In genomic region chr2:64233396-64233922, GRCh38 we compare ENCODE assay signal across 21 cellular contexts.
DNase-seq lines count a peak whose midpoint lies in the region; ATAC-seq and TF ChIP-seq lines count a peak whose summit lies in the region.
"Had no signal": no experiment of that assay in that cellular context is flagged by ENCODE, and none has a peak within 500 bp of the region (broad histone marks: within the 10 kb centered on the region; RNA-seq: fewer than 3 reads in every experiment).

No MANE protein-coding gene starts in this region.

- no peak overlapping the region for H3K4me3 Mint-ChIP-seq in activated CD4-positive, alpha-beta T cell treated with anti-CD3 and anti-CD28 coated beads for 36 hours
- H3K4me3 Mint-ChIP-seq in mesothelial cell of epicardium (no peak overlapping the region), type B pancreatic cell (peak overlapping the region; percentile 37)
- H3K4me3 Mint-ChIP-seq: GM23338 had no signal

- no peak for DNase-seq in activated CD4-positive, alpha-beta T cell treated with anti-CD3 and anti-CD28 coated beads for 36 hours
- no peak for DNase-seq in activated CD4-positive, alpha-beta T cell treated with anti-CD3 and anti-CD28 coated beads for 1 hour
- DNase-seq in choroid plexus epithelial cell (ENCODE audit: low read depth) (peak; percentile 18), mesothelial cell of epicardium (ENCODE audit: low spot score in 2 of 2, unreplicated experiment in 2 of 2) (no peak), type B pancreatic cell (ENCODE audit: extremely low spot score, unreplicated experiment) (no peak), NCI-H187 (lab: John Stamatoyannopoulos, UW) (no peak), inferior parietal cortex (ENCODE audit: extremely low spot score) (no peak), NCI-H1105 (lab: John Stamatoyannopoulos, UW) (no peak)
- DNase-seq: 8988T; Caco-2; HCEC 1CT; Kasumi-1; MG63; NCI-H1048; NCI-H1436 treated with DMSO at 0.1 percent for 48 hours; NCI-H2081; NCI-H510A; NCI-H748 treated with DMSO at 0.1 percent for 48 hours; NK-92 treated with Interleukin-12 subunit alpha and Interleukin-12 subunit beta, amount 100 ng/mL, for 24 hours; Peyer's patch had no signal

- H3K4me3 ChIP-seq in choroid plexus epithelial cell (ENCODE audit: low read depth, low read length) = no peak overlapping the region
- H3K4me3 ChIP-seq: GM23338, MG63, Peyer's patch had no signal

- TF ChIP-seq CTCF in choroid plexus epithelial cell (conservative IDR thresholded peaks at IDR 0.05; ENCODE audit: low read depth, low read length) (no peak), mesothelial cell of epicardium (IDR thresholded peaks at IDR 0.05; ENCODE audit: unreplicated experiment) (no peak), type B pancreatic cell (conservative IDR thresholded peaks at IDR 0.05) (no peak)

- no peaks in the 10 kb centered on the region for H3K36me3 Mint-ChIP-seq in activated CD4-positive, alpha-beta T cell treated with anti-CD3 and anti-CD28 coated beads for 36 hours (ENCODE audit: low read depth)
- peaks cover 5% of the 10 kb centered on the region for H3K36me3 Mint-ChIP-seq in mesothelial cell of epicardium
- H3K36me3 Mint-ChIP-seq in type B pancreatic cell = peaks cover 4% of the 10 kb centered on the region

- H3K27ac Mint-ChIP-seq in activated CD4-positive, alpha-beta T cell treated with anti-CD3 and anti-CD28 coated beads for 36 hours = no peak overlapping the region
- peak overlapping the region; percentile 60 for H3K27ac Mint-ChIP-seq in mesothelial cell of epicardium
- peak overlapping the region; percentile 52 for H3K27ac Mint-ChIP-seq in type B pancreatic cell
- H3K27ac Mint-ChIP-seq: GM23338 had no signal

- H3K27me3 Mint-ChIP-seq in activated CD4-positive, alpha-beta T cell treated with anti-CD3 and anti-CD28 coated beads for 36 hours = peaks cover 2% of the 10 kb centered on the region
- no peaks in the 10 kb centered on the region for H3K27me3 Mint-ChIP-seq in mesothelial cell of epicardium (ENCODE audit: low read depth)
- H3K27me3 Mint-ChIP-seq in type B pancreatic cell = no peaks in the 10 kb centered on the region

- CTCF ChIA-PET in activated CD4-positive, alpha-beta T cell treated with anti-CD3 and anti-CD28 coated beads for 36 hours (lab: Charles Lee) = interaction anchor here (0.9 kb wide), 1 partner anchor 150 kb away, joined by 4 read pairs; no protein-coding TSS in a partner anchor

- no peaks in the 10 kb centered on the region for H3K9me3 Mint-ChIP-seq in activated CD4-positive, alpha-beta T cell treated with anti-CD3 and anti-CD28 coated beads for 36 hours (ENCODE audit: low read depth)
- H3K9me3 Mint-ChIP-seq in mesothelial cell of epicardium (no peaks in the 10 kb centered on the region), type B pancreatic cell (no peaks in the 10 kb centered on the region)
- H3K9me3 Mint-ChIP-seq: GM23338 had no signal

- intact Hi-C loops in activated CD4-positive, alpha-beta T cell treated with anti-CD3 and anti-CD28 coated beads for 36 hours (cut with DNase I, micrococcal nuclease) = no loop called here

- peak; percentile 44 for ATAC-seq in activated CD4-positive, alpha-beta T cell treated with anti-CD3 and anti-CD28 coated beads for 36 hours
- ATAC-seq: GM23338 had no signal

- peaks cover 3% of the 10 kb centered on the region for H3K4me1 Mint-ChIP-seq in activated CD4-positive, alpha-beta T cell treated with anti-CD3 and anti-CD28 coated beads for 36 hours
- peaks cover 44% of the 10 kb centered on the region for H3K4me1 Mint-ChIP-seq in mesothelial cell of epicardium
- peaks cover 19% of the 10 kb centered on the region for H3K4me1 Mint-ChIP-seq in type B pancreatic cell (ENCODE audit: unreplicated experiment)

- POLR2A ChIA-PET in activated CD4-positive, alpha-beta T cell treated with anti-CD3 and anti-CD28 coated beads for 36 hours (lab: Charles Lee) = no interaction called here
